In genomic region chr14:54659365-54659764, GRCh38 we compare ENCODE assay signal across 13 cellular contexts.
"Had no signal": no experiment of that assay in that cellular context is flagged by ENCODE, and none has a peak within 500 bp of the region (broad histone marks: within the 10 kb centered on the region; RNA-seq: fewer than 3 reads in every experiment).

No MANE protein-coding gene starts in this region.

- H3K27ac ChIP-seq: left ventricle myocardium inferior, prostate gland, right lobe of liver, stomach, testis had no signal

- H3K4me3 ChIP-seq: left ventricle myocardium inferior, prostate gland, right lobe of liver, stomach, testis had no signal

- H3K4me1 ChIP-seq: prostate gland, right lobe of liver, testis had no signal

- ATAC-seq: activated CD8-positive, alpha-beta T cell treated with anti-CD3 and anti-CD28 coated beads, Interleukin-2, amount 10 ng/mL, durations not matched to agents 7 days and 5 days had no signal

- H3K27me3 ChIP-seq: right lobe of liver, stomach, testis had no signal

- DNase-seq: activated B cell treated with CpG ODN at 0.5 μM for 24 hours; activated CD4-positive, alpha-beta T cell treated with anti-CD3 and anti-CD28 coated beads, Interleukin-2, amount 10 ng/mL, durations not matched to agents 24 days and 14 days; activated CD8-positive, alpha-beta T cell treated with anti-CD3 and anti-CD28 coated beads, Interleukin-2, amount 10 ng/mL, durations not matched to agents 7 days and 5 days; activated naive CD8-positive, alpha-beta T cell treated with anti-CD3 and anti-CD28 coated beads, Interleukin-2, amount 10 ng/mL, durations not matched to agents 7 days and 5 days; anterior cingulate cortex; effector memory CD4-positive, alpha-beta T cell; erythroblast; left ventricle myocardium inferior; nephron progenitor cell; right lobe of liver; stomach; testis had no signal

- H3K9me3 ChIP-seq: left ventricle myocardium inferior, prostate gland, right lobe of liver, stomach, testis had no signal

- H3K36me3 ChIP-seq: left ventricle myocardium inferior, prostate gland, right lobe of liver, stomach had no signal
